ENCODE assay signal across 8 cellular contexts in genomic region chr5:71456362-71456743, GRCh38. TPM values are rescaled to one million over a fixed set of nuclear protein-coding genes. Genes with fewer than 3 reads are reported as not detected.
DNase-seq lines count a peak whose midpoint lies in the region; ATAC-seq, FAIRE-seq and TF ChIP-seq lines count a peak whose summit lies in the region.

No MANE protein-coding gene starts in this region.

- H3K27me3 ChIP-seq in CD4-positive, CD25-positive, alpha-beta regulatory T cell (ENCODE audit: control insufficient read depth, insufficient read depth, low read length): peaks cover 2% of the 10 kb centered on the region
- no peaks in the 10 kb centered on the region for H3K27me3 ChIP-seq in mucosa of rectum (ENCODE audit: control insufficient read depth in 2 of 2, insufficient read depth in 2 of 2, low read length in 2 of 2)

- FAIRE-seq in GM19239 (lab: Jason Lieb, UNC): no peak

- H3K27ac ChIP-seq in CD4-positive, CD25-positive, alpha-beta regulatory T cell (ENCODE audit: insufficient read depth, low read length, poor library complexity, severe bottlenecking): peak overlapping the region; percentile 92
- peak overlapping the region; percentile 89 for H3K27ac ChIP-seq in mucosa of rectum (ENCODE audit: low read depth in 2 of 2, low read length in 2 of 2)

- H3K4me1 Mint-ChIP-seq in CD4-positive, CD25-positive, alpha-beta regulatory T cell: peaks cover 19 to 38% (median 27%) of the 10 kb centered on the region in 4 donors
- peaks cover 37% of the 10 kb centered on the region for H3K4me1 Mint-ChIP-seq in brain

- peak in 1 of 2 experiments; percentile 10 for TF ChIP-seq CTCF in brain (conservative IDR thresholded peaks at IDR 0.05)

- H3K27me3 Mint-ChIP-seq in CD4-positive, CD25-positive, alpha-beta regulatory T cell: peaks cover 27% of the 10 kb centered on the region
- H3K27me3 Mint-ChIP-seq in brain: peaks cover 12% of the 10 kb centered on the region

- no peak for DNase-seq in CD4-positive, CD25-positive, alpha-beta regulatory T cell
- DNase-seq in NCI-H1930 (lab: John Stamatoyannopoulos, UW): no peak
- DNase-seq in NCI-H2227 treated with DMSO at 0.1 percent for 48 hours (lab: John Stamatoyannopoulos, UW): no peak
- no peak for DNase-seq in GM19239 (ENCODE audit: insufficient read length, low spot score)

- H3K9ac ChIP-seq in mucosa of rectum (ENCODE audit: low read depth in 1 of 2, low read length in 2 of 2): peak overlapping the region; percentile 85 to 95

- H3K9me3 Mint-ChIP-seq in CD4-positive, CD25-positive, alpha-beta regulatory T cell: no peaks in the 10 kb centered on the region
- H3K9me3 Mint-ChIP-seq in brain: peaks cover 0 to 3% (median 0%) of the 10 kb centered on the region in 5 experiments

- H3K27ac Mint-ChIP-seq in CD4-positive, CD25-positive, alpha-beta regulatory T cell: peak overlapping the region; percentile 92 to 97 (median 95)
- peak overlapping the region; percentile 93 to 99 (median 98) for H3K27ac Mint-ChIP-seq in brain

- no peak for ATAC-seq in CD4-positive, CD25-positive, alpha-beta regulatory T cell (ENCODE audit: low read depth in 2 of 2)
- peak; percentile 10 for ATAC-seq in HG03378 (IDR thresholded peaks at IDR 0.05; ENCODE audit: unreplicated experiment)
- ATAC-seq in esophagus mucosa: no peak

- peak overlapping the region; percentile 90 to 99 (median 98) for H3K4me3 Mint-ChIP-seq in CD4-positive, CD25-positive, alpha-beta regulatory T cell
- peak overlapping the region; percentile 88 to 99 (median 96) for H3K4me3 Mint-ChIP-seq in brain

- peaks cover 29% of the 10 kb centered on the region for H3K36me3 ChIP-seq in CD4-positive, CD25-positive, alpha-beta regulatory T cell (ENCODE audit: control insufficient read depth, insufficient read depth, low read length)
- peaks cover 16 to 23% of the 10 kb centered on the region in 2 donors for H3K36me3 ChIP-seq in mucosa of rectum (ENCODE audit: control insufficient read depth in 2 of 2, insufficient read depth in 2 of 2, low read length in 2 of 2)

- peak overlapping the region; percentile 99 for H3K4me3 ChIP-seq in CD4-positive, CD25-positive, alpha-beta regulatory T cell (ENCODE audit: low read depth, low read length)
- H3K4me3 ChIP-seq in mucosa of rectum (ENCODE audit: low read length in 2 of 2): peak overlapping the region; percentile 95 to 98

- H3K4me1 ChIP-seq in CD4-positive, CD25-positive, alpha-beta regulatory T cell (ENCODE audit: control insufficient read depth, insufficient read depth, low read length, poor library complexity, severe bottlenecking): peaks cover 23% of the 10 kb centered on the region
- peaks cover 5 to 10% of the 10 kb centered on the region in 2 donors for H3K4me1 ChIP-seq in mucosa of rectum (ENCODE audit: control insufficient read depth in 2 of 2, insufficient read depth in 2 of 2, low read length in 2 of 2)

- H3K9me3 ChIP-seq in CD4-positive, CD25-positive, alpha-beta regulatory T cell (ENCODE audit: control insufficient read depth in 2 of 2, low read length in 2 of 2): no peaks in the 10 kb centered on the region
- H3K9me3 ChIP-seq in mucosa of rectum (ENCODE audit: control insufficient read depth in 2 of 2, low read length in 2 of 2): no peaks in the 10 kb centered on the region

- H3K36me3 Mint-ChIP-seq in CD4-positive, CD25-positive, alpha-beta regulatory T cell: peaks cover 5% of the 10 kb centered on the region
- peaks cover 33% of the 10 kb centered on the region for H3K36me3 Mint-ChIP-seq in brain

RNA-seq across cellular contexts. Expression of gene BDP1, which starts 0.9 kb away (rescaled TPM):
- total RNA-seq in CD4-positive, CD25-positive, alpha-beta regulatory T cell: 39.3 TPM
- 1 to 10 TPM; 5.8 to 7.3 (median 6.2) TPM for polyA plus RNA-seq in CD4-positive, CD25-positive, alpha-beta regulatory T cell
- polyA plus RNA-seq in brain (ENCODE audit: insufficient read depth, low read depth, low replicate concordance): 1.9 TPM
- 14.1 TPM for total RNA-seq in esophagus mucosa
